ENCODE assay signal across 23 cellular contexts in genomic region chr11:1113405-1114201, GRCh38. TPM values are rescaled to one million over a fixed set of nuclear protein-coding genes. Genes with fewer than 3 reads are reported as not detected.
DNase-seq lines count a peak whose midpoint lies in the region; ATAC-seq and TF ChIP-seq lines count a peak whose summit lies in the region.
"Had no signal": no experiment of that assay in that cellular context is flagged by ENCODE, and none has a peak within 500 bp of the region (broad histone marks: within the 10 kb centered on the region; RNA-seq: fewer than 3 reads in every experiment).

No MANE protein-coding gene starts in this region.

- H3F3A ChIP-seq in GM23338 (replicated peaks; ENCODE audit: low read depth) = no peaks in the 10 kb centered on the region

- TF ChIP-seq CTCF in GM23338 (conservative IDR thresholded peaks at IDR 0.05; ENCODE audit: low read depth in 2 of 2) (no peak), Panc1 (IDR thresholded peaks at IDR 0.05) (no peak), left ventricle myocardium inferior (IDR thresholded peaks at IDR 0.05; ENCODE audit: borderline replicate concordance) (no peak), ovary (IDR thresholded peaks at IDR 0.05) (no peak)

- peaks cover 4% of the 10 kb centered on the region for H3K27me3 Mint-ChIP-seq in GM23338 (ENCODE audit: insufficient read depth, low read depth, poor library complexity)
- H3K27me3 Mint-ChIP-seq in activated T-cell treated with anti-CD3 and anti-CD28 coated beads, Interleukin-2, amount 50 U/mL, for 4 hours (ENCODE audit: low read depth) = peaks cover 4% of the 10 kb centered on the region
- H3K27me3 Mint-ChIP-seq in activated T-helper 17 cell treated with anti-CD3 and anti-CD28 coated beads, Interleukin-2, amount 50 U/mL, for 72 hours = no peaks in the 10 kb centered on the region
- H3K27me3 Mint-ChIP-seq: activated CD4-positive, alpha-beta T cell treated with anti-CD3 and anti-CD28 coated beads, Interleukin-2, amount 10 ng/mL, durations not matched to agents 7 days and 5 days had no signal

- H3K36me3 Mint-ChIP-seq in GM23338 (ENCODE audit: low read depth) = no peaks in the 10 kb centered on the region
- H3K36me3 Mint-ChIP-seq in activated T-cell treated with anti-CD3 and anti-CD28 coated beads, Interleukin-2, amount 50 U/mL, for 4 hours (ENCODE audit: insufficient read depth) = no peaks in the 10 kb centered on the region
- H3K36me3 Mint-ChIP-seq in activated T-helper 17 cell treated with anti-CD3 and anti-CD28 coated beads, Interleukin-2, amount 50 U/mL, for 72 hours (ENCODE audit: low read depth) = no peaks in the 10 kb centered on the region
- H3K36me3 Mint-ChIP-seq: CD4-positive, alpha-beta memory T cell; mesothelial cell of epicardium; natural killer cell had no signal

- no peak for TF ChIP-seq EP300 in ovary (IDR thresholded peaks at IDR 0.05)

- no peak overlapping the region for H3K27ac ChIP-seq in GM23338 (ENCODE audit: low read depth)
- H3K27ac ChIP-seq in Panc1 (ENCODE audit: low read length) = no peak overlapping the region
- no peak overlapping the region for H3K27ac ChIP-seq in left ventricle myocardium inferior (replicated peaks)
- no peak overlapping the region for H3K27ac ChIP-seq in ovary
- H3K27ac ChIP-seq: parathyroid adenoma had no signal

- CTCF ChIA-PET in Panc1 (lab: Charles Lee) = no interaction called here

- no peaks in the 10 kb centered on the region for H3K4me1 ChIP-seq in GM23338 (ENCODE audit: insufficient read depth)
- H3K4me1 ChIP-seq in Panc1 (ENCODE audit: control insufficient read depth, insufficient read depth, low read length) = peaks cover 9% of the 10 kb centered on the region; the same call in 1 of the 2 replicates
- H3K4me1 ChIP-seq in left ventricle myocardium inferior = no peaks in the 10 kb centered on the region
- no peaks in the 10 kb centered on the region for H3K4me1 ChIP-seq in ovary (ENCODE audit: insufficient read depth)
- H3K4me1 ChIP-seq: parathyroid adenoma had no signal

- H3K4me3 ChIP-seq in GM23338 (no peak overlapping the region), Panc1 (ENCODE audit: low read depth in 2 of 2, low read length in 2 of 2) (no peak overlapping the region), left ventricle myocardium inferior (no peak overlapping the region), ovary (no peak overlapping the region)

- no peaks in the 10 kb centered on the region for H3K9me2 ChIP-seq in GM23338 (ENCODE audit: insufficient read depth)

- 79 to 84% (median 81%) methylated on average over 29 to 36 of the region's 36 CpGs for WGBS in ovary, 3 donors

- H4K20me1 ChIP-seq in GM23338 (replicated peaks; ENCODE audit: insufficient read depth) = no peaks in the 10 kb centered on the region

- no peaks in the 10 kb centered on the region for H3K36me3 ChIP-seq in GM23338 (ENCODE audit: insufficient read depth)
- no peaks in the 10 kb centered on the region for H3K36me3 ChIP-seq in Panc1 (ENCODE audit: control insufficient read depth, insufficient read depth, low read length)
- no peaks in the 10 kb centered on the region for H3K36me3 ChIP-seq in left ventricle myocardium inferior
- H3K36me3 ChIP-seq in ovary = no peaks in the 10 kb centered on the region

- DNase-seq in GM23338 (ENCODE audit: low spot score) (peak; percentile 27), Panc1 (ENCODE audit: low read depth, low spot score) (no peak), left ventricle myocardium inferior (peak; percentile 6), ovary (peak in 3 of 5 donors; percentile 3 to 14 (median 6))
- DNase-seq in activated T-cell treated with anti-CD3 and anti-CD28 coated beads, Interleukin-2, amount 50 U/mL, for 4 hours = no peak
- DNase-seq in activated T-cell treated with anti-CD3 and anti-CD28 coated beads, Interleukin-2, amount 50 U/mL, for 1 hour = no peak
- DNase-seq: activated CD4-positive, alpha-beta T cell treated with anti-CD3 and anti-CD28 coated beads, Interleukin-2, amount 10 ng/mL, durations not matched to agents 7 days and 5 days; activated gamma-delta T cell; CD4-positive, alpha-beta memory T cell; DMS 273 treated with DMSO at 0.1 percent for 48 hours; KG1; natural killer cell; NCI-H146; NCI-H2171; NCI-H69; SHP77; stimulated activated CD4-positive, alpha-beta T cell treated with anti-CD3 and anti-CD28 coated beads, Interleukin-1b, Interleukin-23, amount 100 ng/mL, for 48 hours; substantia nigra had no signal

- BruUV-seq in Panc1 (replicated peaks; lab: Mats Ljungman, UMichigan) = no TSS peak

- POLR2A ChIA-PET in Panc1 (lab: Charles Lee) = interaction anchor here (0.6 kb wide), 1 partner anchor 87 kb away, joined by 4 read pairs; no protein-coding TSS in a partner anchor

- H3K27me3 ChIP-seq in GM23338 (ENCODE audit: insufficient read depth) (no peaks in the 10 kb centered on the region), Panc1 (ENCODE audit: control insufficient read depth, insufficient read depth, low read length) (no peaks in the 10 kb centered on the region), left ventricle myocardium inferior (ENCODE audit: low read depth) (peaks cover 29% of the 10 kb centered on the region), ovary (no peaks in the 10 kb centered on the region)

- no peak overlapping the region for H3K4me2 ChIP-seq in GM23338

- in situ Hi-C loops in Panc1 (cut with HindIII; ENCODE audit: low pct_unique_long_range_greater_than_20kb, low sequenced_read_pairs) = no loop called here

- H3K4me3 Mint-ChIP-seq in GM23338 = no peak overlapping the region
- no peak overlapping the region for H3K4me3 Mint-ChIP-seq in activated T-cell treated with anti-CD3 and anti-CD28 coated beads, Interleukin-2, amount 50 U/mL, for 4 hours
- no peak overlapping the region for H3K4me3 Mint-ChIP-seq in activated T-helper 17 cell treated with anti-CD3 and anti-CD28 coated beads, Interleukin-2, amount 50 U/mL, for 72 hours
- H3K4me3 Mint-ChIP-seq: activated CD4-positive, alpha-beta T cell treated with anti-CD3 and anti-CD28 coated beads, Interleukin-2, amount 10 ng/mL, durations not matched to agents 7 days and 5 days; CD4-positive, alpha-beta memory T cell; dendritic cell treated with granulocyte-macrophage colony-stimulating factor and Interleukin-4, amounts not matched to agents 40 ng/mL and 50 ng/mL, for 4 days; mesothelial cell of epicardium; natural killer cell had no signal

- H3K4me1 Mint-ChIP-seq in GM23338 = no peaks in the 10 kb centered on the region; the same call in 2 of the 3 replicates
- H3K4me1 Mint-ChIP-seq in activated T-cell treated with anti-CD3 and anti-CD28 coated beads, Interleukin-2, amount 50 U/mL, for 4 hours (ENCODE audit: low read depth) = no peaks in the 10 kb centered on the region
- peaks cover 4% of the 10 kb centered on the region for H3K4me1 Mint-ChIP-seq in activated T-helper 17 cell treated with anti-CD3 and anti-CD28 coated beads, Interleukin-2, amount 50 U/mL, for 72 hours
- H3K4me1 Mint-ChIP-seq: mesothelial cell of epicardium had no signal

- intact Hi-C loops in Panc1 (cut with micrococcal nuclease; ENCODE audit: unreplicated experiment) (loop anchor here (10.0 kb wide), 1 partner anchor 111 kb away; the partner anchor contains the start of gene MUC5B), left ventricle myocardium inferior (cut with micrococcal nuclease) (no loop called here), ovary (cut with DNase I) (no loop called here)

- H3K27ac Mint-ChIP-seq in GM23338 = no peak overlapping the region
- H3K27ac Mint-ChIP-seq in activated T-helper 17 cell treated with anti-CD3 and anti-CD28 coated beads, Interleukin-2, amount 50 U/mL, for 72 hours = no peak overlapping the region
- H3K27ac Mint-ChIP-seq: activated CD4-positive, alpha-beta T cell treated with anti-CD3 and anti-CD28 coated beads, Interleukin-2, amount 10 ng/mL, durations not matched to agents 7 days and 5 days; CD4-positive, alpha-beta memory T cell; dendritic cell treated with granulocyte-macrophage colony-stimulating factor and Interleukin-4, amounts not matched to agents 40 ng/mL and 50 ng/mL, for 4 days; mesothelial cell of epicardium; natural killer cell had no signal

- H3K9me3 Mint-ChIP-seq in GM23338 = peaks cover 4% of the 10 kb centered on the region
- no peaks in the 10 kb centered on the region for H3K9me3 Mint-ChIP-seq in activated T-cell treated with anti-CD3 and anti-CD28 coated beads, Interleukin-2, amount 50 U/mL, for 4 hours
- no peaks in the 10 kb centered on the region for H3K9me3 Mint-ChIP-seq in activated T-helper 17 cell treated with anti-CD3 and anti-CD28 coated beads, Interleukin-2, amount 50 U/mL, for 72 hours
- H3K9me3 Mint-ChIP-seq: activated CD4-positive, alpha-beta T cell treated with anti-CD3 and anti-CD28 coated beads, Interleukin-2, amount 10 ng/mL, durations not matched to agents 7 days and 5 days; CD4-positive, alpha-beta memory T cell; dendritic cell treated with granulocyte-macrophage colony-stimulating factor and Interleukin-4, amounts not matched to agents 40 ng/mL and 50 ng/mL, for 4 days; mesothelial cell of epicardium; natural killer cell had no signal

- H3K9me3 ChIP-seq in Panc1 (ENCODE audit: control insufficient read depth, insufficient read depth, low read depth, low read length) (no peaks in the 10 kb centered on the region), left ventricle myocardium inferior (replicated peaks) (no peaks in the 10 kb centered on the region), ovary (no peaks in the 10 kb centered on the region)

- ATAC-seq in GM23338 (peak; percentile 20), Panc1 (peak; percentile 43)
- no peak for ATAC-seq in activated T-cell treated with anti-CD3 and anti-CD28 coated beads, Interleukin-2, amount 50 U/mL, for 4 hours
- ATAC-seq in activated T-helper 17 cell treated with anti-CD3 and anti-CD28 coated beads, Interleukin-2, amount 50 U/mL, for 72 hours (replicated peaks) = no peak
- ATAC-seq: natural killer cell had no signal

- no peak for TF ChIP-seq POLR2A in ovary (IDR thresholded peaks at IDR 0.05)

- no peaks in the 10 kb centered on the region for H3K79me2 ChIP-seq in GM23338 (replicated peaks; ENCODE audit: insufficient read depth)
- H3K79me2 ChIP-seq: parathyroid adenoma had no signal

- H2AFZ ChIP-seq in GM23338 = no peak overlapping the region
- H2AFZ ChIP-seq: parathyroid adenoma had no signal

RNA-seq across cellular contexts. Expression of gene MUC2, which starts 38.9 kb away (rescaled TPM):
- not detected in 2 replicates for total RNA-seq in GM23338 (2014; rRNA removed; shearing (Covaris generic))
- polyA plus RNA-seq in GM23338 (2016; fragmentation: Nextera tagmentation; extraction: Ambion mirVana) (not detected in 2 replicates), ovary (under 1 TPM in 1 of 2 donors, not detected in 1; 0.02 TPM)
- total RNA-seq in Panc1 (2021; ENCODE audit: unreplicated experiment) (0.08 TPM), left ventricle myocardium inferior (0.03 TPM), ovary (1 to 10 TPM in 1 of 7 donors, under 1 TPM in 3, not detected in 3; 0.02 to 3.3 (median 0.27) TPM)
- polyA plus RNA-seq in Panc1 (2012; ENCODE audit: insufficient read length) = not detected
- total RNA-seq in activated T-cell treated with anti-CD3 and anti-CD28 coated beads, Interleukin-2, amount 50 U/mL, for 4 hours = under 1 TPM; 0.08 to 0.30 (median 0.24) TPM
- total RNA-seq in activated T-helper 17 cell treated with anti-CD3 and anti-CD28 coated beads, Interleukin-2, amount 50 U/mL, for 72 hours = not detected
- total RNA-seq: activated CD4-positive, alpha-beta T cell treated with anti-CD3 and anti-CD28 coated beads, Interleukin-2, amount 10 ng/mL, durations not matched to agents 7 days and 5 days; CD4-positive, alpha-beta memory T cell; G401; natural killer cell had no signal
- polyA plus RNA-seq: CD4-positive, alpha-beta memory T cell had no signal

RNA-seq across cellular contexts. Expression of gene MUC5AC, which starts 44.1 kb away (rescaled TPM):
- total RNA-seq in GM23338 (2014; rRNA removed; shearing (Covaris generic)) = not detected in 2 replicates
- not detected in 2 replicates for polyA plus RNA-seq in GM23338 (2016; fragmentation: Nextera tagmentation; extraction: Ambion mirVana)
- total RNA-seq in Panc1 (2021; ENCODE audit: unreplicated experiment) = 0.03 TPM
- 0.04 TPM for polyA plus RNA-seq in Panc1 (2012; ENCODE audit: insufficient read length)
- not detected for total RNA-seq in left ventricle myocardium inferior
- total RNA-seq in ovary = under 1 TPM in 1 of 7 donors, not detected in 6; 0.03 TPM
- polyA plus RNA-seq in ovary = not detected
- total RNA-seq in activated T-cell treated with anti-CD3 and anti-CD28 coated beads, Interleukin-2, amount 50 U/mL, for 4 hours = under 1 TPM in 2 of 3 donors, not detected in 1; under 0.01 TPM
- total RNA-seq in activated T-helper 17 cell treated with anti-CD3 and anti-CD28 coated beads, Interleukin-2, amount 50 U/mL, for 72 hours = not detected
- total RNA-seq: activated CD4-positive, alpha-beta T cell treated with anti-CD3 and anti-CD28 coated beads, Interleukin-2, amount 10 ng/mL, durations not matched to agents 7 days and 5 days; CD4-positive, alpha-beta memory T cell; G401; mesothelial cell of epicardium; natural killer cell had no signal
- polyA plus RNA-seq: CD4-positive, alpha-beta memory T cell had no signal

Comparison
In these comparisons a context has a peak if more than half of its experiments do, and no peak if none do; other contexts are left out.
1. ATAC-seq: peak in GM23338 (single experiment) and Panc1 (single experiment); none in activated T-cell treated with anti-CD3 and anti-CD28 coated beads, Interleukin-2, amount 50 U/mL, for 4 hours (0 of 2) and activated T-helper 17 cell treated with anti-CD3 and anti-CD28 coated beads, Interleukin-2, amount 50 U/mL, for 72 hours (single experiment).
2. DNase-seq: peak in GM23338 (single experiment), left ventricle myocardium inferior (single experiment) and ovary (3 of 5); none in Panc1 (single experiment), activated T-cell treated with anti-CD3 and anti-CD28 coated beads, Interleukin-2, amount 50 U/mL, for 4 hours (single experiment) and activated T-cell treated with anti-CD3 and anti-CD28 coated beads, Interleukin-2, amount 50 U/mL, for 1 hour (single experiment).